Comparison of ENCODE assay signal across 16 cellular contexts in genomic region chr21:32308696-32309095, GRCh38. TPM values are rescaled to one million over a fixed set of nuclear protein-coding genes. Genes with fewer than 3 reads are reported as not detected.
DNase-seq lines count a peak whose midpoint lies in the region; ATAC-seq and TF ChIP-seq lines count a peak whose summit lies in the region.
"Had no signal": no experiment of that assay in that cellular context is flagged by ENCODE, and none has a peak within 500 bp of the region (broad histone marks: within the 10 kb centered on the region; RNA-seq: fewer than 3 reads in every experiment).

No MANE protein-coding gene starts in this region.

- H3K4me1 ChIP-seq in GM23248 (ENCODE audit: insufficient read depth) = no peaks in the 10 kb centered on the region
- H3K4me1 ChIP-seq: Caco-2 had no signal

- ATAC-seq in activated naive CD8-positive, alpha-beta T cell treated with anti-CD3 and anti-CD28 coated beads, Interleukin-2, amount 50 U/mL, for 24 hours = peak; percentile 7
- ATAC-seq in GM18858 (IDR thresholded peaks at IDR 0.05; ENCODE audit: unreplicated experiment) = no peak
- ATAC-seq: HCT116 had no signal

- H3K27me3 Mint-ChIP-seq in activated naive CD8-positive, alpha-beta T cell treated with anti-CD3 and anti-CD28 coated beads, Interleukin-2, amount 50 U/mL, for 24 hours = no peaks in the 10 kb centered on the region
- no peaks in the 10 kb centered on the region for H3K27me3 Mint-ChIP-seq in nephron progenitor cell (ENCODE audit: low read depth, poor library complexity)
- H3K27me3 Mint-ChIP-seq: CD8-positive, alpha-beta memory T cell had no signal

- no peaks in the 10 kb centered on the region for H3F3A ChIP-seq in GM23248 (ENCODE audit: insufficient read depth)

- no peak overlapping the region for H3K4me3 Mint-ChIP-seq in activated naive CD8-positive, alpha-beta T cell treated with anti-CD3 and anti-CD28 coated beads, Interleukin-2, amount 50 U/mL, for 24 hours
- H3K4me3 Mint-ChIP-seq in nephron progenitor cell = no peak overlapping the region
- H3K4me3 Mint-ChIP-seq: CD8-positive, alpha-beta memory T cell had no signal

- H3K4me1 Mint-ChIP-seq in activated naive CD8-positive, alpha-beta T cell treated with anti-CD3 and anti-CD28 coated beads, Interleukin-2, amount 50 U/mL, for 24 hours = peaks cover 12% of the 10 kb centered on the region
- H3K4me1 Mint-ChIP-seq in nephron progenitor cell = peaks cover 14% of the 10 kb centered on the region
- H3K4me1 Mint-ChIP-seq: CD8-positive, alpha-beta memory T cell had no signal

- H3K4me3 ChIP-seq in GM23248 = no peak overlapping the region
- H3K4me3 ChIP-seq: BLaER1 had no signal

- peak; percentile 43 for DNase-seq in activated CD8-positive, alpha-beta memory T cell treated with anti-CD3 and anti-CD28 coated beads for 24 hours
- DNase-seq in activated CD8-positive, alpha-beta memory T cell treated with anti-CD3 and anti-CD28 coated beads, Interleukin-2, amount 50 U/mL, for 48 hours = no peak
- DNase-seq in activated naive CD8-positive, alpha-beta T cell treated with anti-CD3 and anti-CD28 coated beads, Interleukin-2, amount 50 U/mL, for 24 hours = no peak
- DNase-seq in nephron progenitor cell (no peak), UCSD-AML1 (lab: John Stamatoyannopoulos, UW; ENCODE audit: unreplicated experiment) (no peak), GM23248 (no peak)
- DNase-seq: AML-193; Caco-2; CD8-positive, alpha-beta memory T cell; DND-41; GDM1 had no signal

- peaks cover 9% of the 10 kb centered on the region; the same call in 1 of the 2 replicates for H3K36me3 ChIP-seq in GM23248 (ENCODE audit: low read depth)

- 0 out of 2 replicates have a peak, but pooled peaks cover 16% of the 10 kb centered on the region for H3K79me2 ChIP-seq in GM23248 (ENCODE audit: insufficient read depth)

- H3K27ac Mint-ChIP-seq in activated naive CD8-positive, alpha-beta T cell treated with anti-CD3 and anti-CD28 coated beads, Interleukin-2, amount 50 U/mL, for 24 hours = no peak overlapping the region
- peak overlapping the region; percentile 32 for H3K27ac Mint-ChIP-seq in nephron progenitor cell
- H3K27ac Mint-ChIP-seq: CD8-positive, alpha-beta memory T cell had no signal

- no peak overlapping the region for H2AFZ ChIP-seq in GM23248

- H3K9me2 ChIP-seq in GM23248 (ENCODE audit: insufficient read depth) = no peaks in the 10 kb centered on the region

- TF ChIP-seq CTCF in nephron progenitor cell (IDR thresholded peaks at IDR 0.05) = no peak

- H3K4me2 ChIP-seq in GM23248 (ENCODE audit: unreplicated experiment) = no peak overlapping the region
- H3K4me2 ChIP-seq: BLaER1 had no signal

- H4K20me1 ChIP-seq in GM23248 (ENCODE audit: insufficient read depth) = no peaks in the 10 kb centered on the region

- no peaks in the 10 kb centered on the region for H3K9me3 Mint-ChIP-seq in activated naive CD8-positive, alpha-beta T cell treated with anti-CD3 and anti-CD28 coated beads, Interleukin-2, amount 50 U/mL, for 24 hours
- H3K9me3 Mint-ChIP-seq in nephron progenitor cell = no peaks in the 10 kb centered on the region
- H3K9me3 Mint-ChIP-seq: CD8-positive, alpha-beta memory T cell had no signal

- H3K36me3 Mint-ChIP-seq in activated naive CD8-positive, alpha-beta T cell treated with anti-CD3 and anti-CD28 coated beads, Interleukin-2, amount 50 U/mL, for 24 hours (ENCODE audit: low read depth) = peaks cover 48% of the 10 kb centered on the region
- peaks cover 25% of the 10 kb centered on the region for H3K36me3 Mint-ChIP-seq in nephron progenitor cell (ENCODE audit: low read depth)

- in situ Hi-C loops in GM23248 (cut with MboI) = no loop called here

- H3K9me3 ChIP-seq in GM23248 (ENCODE audit: low read depth) = no peaks in the 10 kb centered on the region
- H3K9me3 ChIP-seq: BLaER1, Caco-2 had no signal

- no peak overlapping the region for H3K9ac ChIP-seq in GM23248
- H3K9ac ChIP-seq: BLaER1 had no signal

- H3K27ac ChIP-seq in GM23248 = no peak overlapping the region
- H3K27ac ChIP-seq: 22Rv1, BLaER1 had no signal

- WGBS in GM23248 (ENCODE audit: low coverage in 1 of 2, low lambda C conversion rate in 2 of 2, missing lambda C conversion rate in 2 of 2), 2 experiments = 94 to 96% methylated on average over 10 of the region's 10 CpGs

- no peaks in the 10 kb centered on the region for H3K27me3 ChIP-seq in GM23248 (replicated peaks; ENCODE audit: insufficient read depth)
- H3K27me3 ChIP-seq: BLaER1 had no signal

RNA-seq across cellular contexts. Expression of gene MRAP, which starts 10.0 kb away (rescaled TPM):
- not detected in 2 replicates for total RNA-seq in GM23248 (2014; rRNA removed; shearing (Covaris generic))
- polyA plus RNA-seq in GM23248 (2016; fragmentation: Nextera tagmentation; extraction: Ambion mirVana) = not detected in 2 replicates
- total RNA-seq: A673; Caco-2; CD8-positive, alpha-beta memory T cell had no signal
- polyA plus RNA-seq: CD8-positive, alpha-beta memory T cell had no signal

RNA-seq across cellular contexts. Expression of gene MIS18A, which starts 29.8 kb away (rescaled TPM):
- 2.8 and 6.7 TPM in 2 replicates for total RNA-seq in GM23248 (2014; rRNA removed; shearing (Covaris generic))
- 11.9 and 12.6 TPM in 2 replicates for polyA plus RNA-seq in GM23248 (2016; fragmentation: Nextera tagmentation; extraction: Ambion mirVana)
